ENCODE assay signal across 21 cellular contexts in the genomic region with DNA sequence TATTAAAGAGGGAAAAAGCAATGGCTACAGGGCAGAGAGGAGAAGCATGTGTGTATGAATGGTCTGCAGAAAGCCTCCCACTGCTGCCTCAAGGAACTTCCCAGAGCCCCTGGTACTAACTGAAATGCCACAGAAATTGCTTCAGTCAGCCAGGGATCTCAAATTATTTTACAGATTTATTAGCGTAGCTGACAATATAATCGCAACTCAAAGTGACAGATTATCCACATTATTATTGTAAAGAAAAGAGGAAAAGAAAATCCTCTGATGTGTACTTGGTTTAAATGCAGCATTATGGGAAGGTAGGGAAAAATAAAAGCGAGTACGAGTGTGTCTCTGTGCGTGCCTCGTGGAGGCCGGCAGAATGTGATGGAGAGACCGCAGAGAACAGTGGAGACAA.
DNase-seq lines count a peak whose midpoint lies in the region; ATAC-seq, FAIRE-seq and TF ChIP-seq lines count a peak whose summit lies in the region.
"Had no signal": no experiment of that assay in that cellular context is flagged by ENCODE, and none has a peak within 500 bp of the region (broad histone marks: within the 10 kb centered on the region; RNA-seq: fewer than 3 reads in every experiment).

No MANE protein-coding gene starts in this region.

- H3K9me3 Mint-ChIP-seq in astrocyte (ENCODE audit: unreplicated experiment): peaks cover 3% of the 10 kb centered on the region
- H3K9me3 Mint-ChIP-seq: activated T-helper 2 cell treated with anti-CD3 and anti-CD28 coated beads, Interferon-gamma antibody, Interleukin-2, Interleukin-4, amounts not matched to agents 10 μg/mL and 5 μg/mL and 100 μg/mL, durations not matched to agents 14 hours and 24 hours and 36 hours had no signal

- H3K4me1 Mint-ChIP-seq in astrocyte (ENCODE audit: low read depth, unreplicated experiment): peaks cover 59% of the 10 kb centered on the region

- peak overlapping the region; percentile 75 for H3K4me2 ChIP-seq in astrocyte (ENCODE audit: low read length)
- H3K4me2 ChIP-seq in mesenchymal stem cell (ENCODE audit: low read length, poor library complexity, severe bottlenecking): no peak overlapping the region

- peak overlapping the region; percentile 61 for H2BK120ac ChIP-seq in mesenchymal stem cell (ENCODE audit: low read depth, low read length)

- H3K23ac ChIP-seq in mesenchymal stem cell (ENCODE audit: low read length in 2 of 2): no peak overlapping the region

- intact Hi-C loops in testis (cut with DNase I; ENCODE audit: low total_unique reads): no loop called here

- H3K4ac ChIP-seq in mesenchymal stem cell (ENCODE audit: low read depth in 1 of 2, low read length in 2 of 2): no peak overlapping the region

- H4K91ac ChIP-seq in mesenchymal stem cell (ENCODE audit: low read length): no peak overlapping the region

- WGBS in mesenchymal stem cell: 93% methylated on average over 7 of the region's 8 CpGs
- 96% methylated on average over 8 of the region's 8 CpGs for WGBS in testis, 2 donors

- DNase-seq in D721Med (ENCODE audit: insufficient read length, low spot score): no peak
- no peak for DNase-seq in astrocyte (ENCODE audit: low read depth)
- no peak for DNase-seq in mesenchymal stem cell
- peak; percentile 31 for DNase-seq in putamen (ENCODE audit: low spot score)
- DNase-seq in testis: no peak
- DNase-seq in activated CD8-positive, alpha-beta memory T cell treated with anti-CD3 and anti-CD28 coated beads for 24 hours: no peak
- DNase-seq: activated CD8-positive, alpha-beta memory T cell treated with anti-CD3 and anti-CD28 coated beads, Interleukin-2, amount 10 ng/mL, durations not matched to agents 7 days and 5 days; activated naive CD8-positive, alpha-beta T cell treated with anti-CD3 and anti-CD28 coated beads, Interleukin-2, amount 10 ng/mL, durations not matched to agents 7 days and 5 days; DMS 273 treated with DMSO at 0.1 percent for 48 hours; NCI-H1694 treated with DMSO at 0.1 percent for 48 hours; NCI-H774; stimulated activated CD4-positive, alpha-beta T cell treated with anti-CD3 and anti-CD28 coated beads, Interleukin-4, amount 100 ng/mL, for 4 hours had no signal

- H3K9ac ChIP-seq in astrocyte (ENCODE audit: low read length) (peak overlapping the region; percentile 71), mesenchymal stem cell (ENCODE audit: low read length) (peak overlapping the region; percentile 67)

- peak; percentile 44 for FAIRE-seq in D721Med (lab: Jason Lieb, UNC)
- no peak for FAIRE-seq in astrocyte (lab: Jason Lieb, UNC)
- FAIRE-seq: G401.6, GM19239, K562 had no signal

- peaks cover 5% of the 10 kb centered on the region for H3K36me3 Mint-ChIP-seq in astrocyte (ENCODE audit: low read depth, unreplicated experiment)

- no peak overlapping the region for H3K4me3 Mint-ChIP-seq in astrocyte (ENCODE audit: unreplicated experiment)
- H3K4me3 Mint-ChIP-seq: activated CD8-positive, alpha-beta memory T cell treated with anti-CD3 and anti-CD28 coated beads, Interleukin-2, amount 10 ng/mL, durations not matched to agents 7 days and 5 days; activated naive CD8-positive, alpha-beta T cell treated with anti-CD3 and anti-CD28 coated beads, Interleukin-2, amount 10 ng/mL, durations not matched to agents 7 days and 5 days; CD14-positive monocyte; T-helper 2 cell treated with Interferon-gamma antibody and Interleukin-4, amounts not matched to agents 5 μg/mL and 100 μg/mL, for 36 hours had no signal

- no peaks in the 10 kb centered on the region for H4K20me1 ChIP-seq in astrocyte (ENCODE audit: insufficient read depth, low read length)

- H3K27ac Mint-ChIP-seq in astrocyte (ENCODE audit: unreplicated experiment): peak overlapping the region; percentile 98
- H3K27ac Mint-ChIP-seq: activated CD8-positive, alpha-beta memory T cell treated with anti-CD3 and anti-CD28 coated beads, Interleukin-2, amount 10 ng/mL, durations not matched to agents 7 days and 5 days; activated naive CD8-positive, alpha-beta T cell treated with anti-CD3 and anti-CD28 coated beads, Interleukin-2, amount 10 ng/mL, durations not matched to agents 7 days and 5 days; activated T-helper 2 cell treated with anti-CD3 and anti-CD28 coated beads, Interferon-gamma antibody, Interleukin-2, Interleukin-4, amounts not matched to agents 10 μg/mL and 5 μg/mL and 100 μg/mL, durations not matched to agents 14 hours and 24 hours and 36 hours; T-helper 2 cell treated with Interferon-gamma antibody and Interleukin-4, amounts not matched to agents 5 μg/mL and 100 μg/mL, for 36 hours had no signal

- peak overlapping the region; percentile 54 for H2BK5ac ChIP-seq in mesenchymal stem cell (ENCODE audit: low read depth, low read length, poor library complexity, severe bottlenecking)

- TF ChIP-seq POLR2A in testis (IDR thresholded peaks at IDR 0.05): no peak

- H4K8ac ChIP-seq in mesenchymal stem cell (ENCODE audit: low read length): no peak overlapping the region

- no peak for ATAC-seq in HG03571 (IDR thresholded peaks at IDR 0.05; ENCODE audit: unreplicated experiment)
- ATAC-seq in GM21619 (IDR thresholded peaks at IDR 0.05; ENCODE audit: unreplicated experiment): no peak
- ATAC-seq: activated CD8-positive, alpha-beta memory T cell treated with anti-CD3 and anti-CD28 coated beads, Interleukin-2, amount 10 ng/mL, durations not matched to agents 7 days and 5 days; K562 had no signal

- H3K18ac ChIP-seq in mesenchymal stem cell (ENCODE audit: low read depth in 1 of 2, low read length in 2 of 2): peak overlapping the region; percentile 8 to 70

- H3K27me3 Mint-ChIP-seq in astrocyte (ENCODE audit: low read depth, unreplicated experiment): no peaks in the 10 kb centered on the region
- H3K27me3 Mint-ChIP-seq: activated CD8-positive, alpha-beta memory T cell treated with anti-CD3 and anti-CD28 coated beads, Interleukin-2, amount 10 ng/mL, durations not matched to agents 7 days and 5 days; activated naive CD8-positive, alpha-beta T cell treated with anti-CD3 and anti-CD28 coated beads, Interleukin-2, amount 10 ng/mL, durations not matched to agents 7 days and 5 days had no signal

- peak overlapping the region in 1 of 2 experiments; percentile 73 for H2BK12ac ChIP-seq in mesenchymal stem cell (ENCODE audit: low read length in 2 of 2)

- H3K36me3 ChIP-seq in astrocyte (ENCODE audit: insufficient read depth, low read length): no peaks in the 10 kb centered on the region
- peaks cover 0 to 7% of the 10 kb centered on the region in 2 experiments for H3K36me3 ChIP-seq in mesenchymal stem cell (ENCODE audit: control insufficient read depth in 1 of 2, insufficient read depth in 2 of 2, low read depth in 1 of 2, low read length in 2 of 2)
- H3K36me3 ChIP-seq in testis (ENCODE audit: low read depth, missing control alignments): no peaks in the 10 kb centered on the region

- H3K27ac ChIP-seq in astrocyte (ENCODE audit: low read depth, low read length) (peak overlapping the region; percentile 89), mesenchymal stem cell (ENCODE audit: low read length, poor library complexity, severe bottlenecking) (peak overlapping the region; percentile 99), testis (no peak overlapping the region)

- H3K9me3 ChIP-seq in astrocyte (ENCODE audit: insufficient read depth, low read depth, low read length) (no peaks in the 10 kb centered on the region), mesenchymal stem cell (ENCODE audit: control insufficient read depth, low read length) (no peaks in the 10 kb centered on the region), testis (no peaks in the 10 kb centered on the region)

- TF ChIP-seq CTCF in D721Med (IDR thresholded peaks at IDR 0.05; ENCODE audit: insufficient read depth, missing control alignments) (no peak), astrocyte (IDR thresholded peaks at IDR 0.05; ENCODE audit: insufficient read depth, low read depth, low read length) (no peak), testis (IDR thresholded peaks at IDR 0.05) (no peak)

- H2AK5ac ChIP-seq in mesenchymal stem cell (ENCODE audit: low read length, severe bottlenecking): peak overlapping the region; percentile 92

- no peak overlapping the region for H2AFZ ChIP-seq in astrocyte (ENCODE audit: low read depth, low read length)
- no peak overlapping the region for H2AFZ ChIP-seq in mesenchymal stem cell (ENCODE audit: low read depth, low read length)

- no peak overlapping the region for H3K4me3 ChIP-seq in astrocyte (ENCODE audit: insufficient read depth, low read depth, low read length)
- no peak overlapping the region for H3K4me3 ChIP-seq in mesenchymal stem cell (ENCODE audit: insufficient read depth in 1 of 2, low read depth in 1 of 2, low read length in 2 of 2)
- H3K4me3 ChIP-seq in testis: no peak overlapping the region
- H3K4me3 ChIP-seq: gastroesophageal sphincter, K562 had no signal

- H2BK15ac ChIP-seq in mesenchymal stem cell (ENCODE audit: low read depth, poor library complexity, severe bottlenecking): no peak overlapping the region

- H3K79me2 ChIP-seq in astrocyte (ENCODE audit: insufficient read depth, low read length): no peaks in the 10 kb centered on the region

- H3K27me3 ChIP-seq in astrocyte (ENCODE audit: insufficient read depth, low read length): no peaks in the 10 kb centered on the region
- no peaks in the 10 kb centered on the region for H3K27me3 ChIP-seq in mesenchymal stem cell (ENCODE audit: control insufficient read depth in 1 of 2, insufficient read depth in 1 of 2, low read length in 2 of 2)
- no peaks in the 10 kb centered on the region for H3K27me3 ChIP-seq in testis
- H3K27me3 ChIP-seq: gastroesophageal sphincter had no signal

- H3K14ac ChIP-seq in mesenchymal stem cell (ENCODE audit: low read length in 2 of 2): no peak overlapping the region

- peaks cover 4% of the 10 kb centered on the region for H3K79me1 ChIP-seq in mesenchymal stem cell (replicated peaks; ENCODE audit: low read length, poor library complexity, severe bottlenecking)

- peaks cover 44% of the 10 kb centered on the region for H3K4me1 ChIP-seq in astrocyte (ENCODE audit: insufficient read depth, low read length)
- H3K4me1 ChIP-seq in mesenchymal stem cell (ENCODE audit: control insufficient read depth, insufficient read depth, low read depth, low read length): peaks cover 16% of the 10 kb centered on the region
- no peaks in the 10 kb centered on the region for H3K4me1 ChIP-seq in testis

Comparison
In these comparisons a context has a peak if more than half of its experiments do, and no peak if none do; other contexts are left out.
1. H3K27ac ChIP-seq: peak in astrocyte (single experiment) and mesenchymal stem cell (single experiment); none in testis (0 of 2).